ENCODE assay signal across 14 cellular contexts in the genomic region with DNA sequence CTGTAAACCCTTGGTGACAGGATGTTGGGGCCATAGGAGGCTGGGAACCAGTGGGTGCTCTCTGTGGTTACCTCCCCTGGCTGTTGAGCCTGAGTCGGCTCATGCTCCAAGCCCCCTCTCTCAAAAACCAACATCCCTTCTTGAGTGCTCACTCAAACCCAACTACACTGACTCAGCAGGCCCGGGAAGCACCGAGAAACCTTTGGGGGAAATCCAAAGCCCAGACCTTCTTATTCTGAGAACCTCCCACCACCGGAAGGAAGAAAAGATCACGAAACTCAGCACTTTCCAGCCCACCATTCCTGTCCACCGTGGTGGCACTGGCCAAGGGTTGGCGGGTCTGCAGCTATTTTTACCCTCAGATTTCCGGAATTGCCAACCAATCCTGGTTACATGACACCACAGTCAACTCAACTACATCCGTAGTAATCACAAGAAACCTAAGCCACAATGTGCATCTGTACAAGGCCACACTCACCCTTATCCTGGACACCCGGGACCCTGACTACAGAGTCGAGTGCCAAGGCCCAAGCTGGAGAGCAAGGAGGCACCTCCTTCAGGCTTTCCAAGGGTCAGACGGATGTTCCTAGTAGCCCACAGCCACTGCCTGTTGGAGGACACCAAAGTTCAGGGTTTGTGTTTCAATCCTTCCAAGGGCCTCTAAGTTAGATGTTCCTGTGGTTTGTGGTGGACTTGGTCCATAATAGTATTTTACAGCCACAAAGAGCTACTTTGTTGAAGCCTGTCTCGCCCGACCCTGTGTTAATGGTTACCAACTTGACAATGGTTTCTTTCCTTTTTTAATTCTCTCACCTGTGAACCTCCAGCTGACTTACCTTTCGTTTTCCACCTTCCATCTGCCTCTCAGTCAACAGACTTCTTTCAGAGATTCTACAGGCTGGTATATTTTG.
DNase-seq lines count a peak whose midpoint lies in the region; ATAC-seq lines count a peak whose summit lies in the region.
"Had no signal": no experiment of that assay in that cellular context is flagged by ENCODE, and none has a peak within 500 bp of the region (broad histone marks: within the 10 kb centered on the region; RNA-seq: fewer than 3 reads in every experiment).

No MANE protein-coding gene starts in this region.

- ATAC-seq in activated naive CD4-positive, alpha-beta T cell treated with anti-CD3 and anti-CD28 coated beads, Interleukin-2, amount 50 U/mL, for 72 hours, result peak; percentile 35 to 57
- ATAC-seq in GM21447 (IDR thresholded peaks at IDR 0.05; ENCODE audit: unreplicated experiment) (no peak), GM18861 (IDR thresholded peaks at IDR 0.05; ENCODE audit: unreplicated experiment) (no peak)
- ATAC-seq: HCT116, left cardiac atrium had no signal

- in situ Hi-C loops in KBM-7 (cut with MboI; ENCODE audit: low pct_unique_long_range_greater_than_20kb, low sequenced_read_pairs), result no loop called here

- no peak for DNase-seq in activated naive CD4-positive, alpha-beta T cell treated with anti-CD3 and anti-CD28 coated beads, Interleukin-2, amount 50 U/mL, for 72 hours (ENCODE audit: low spot score in 2 of 2)
- no peak for DNase-seq in activated naive CD4-positive, alpha-beta T cell treated with anti-CD3 and anti-CD28 coated beads for 36 hours
- DNase-seq in KBM-7 (peak; percentile 62), NCI-H2227 (lab: John Stamatoyannopoulos, UW; ENCODE audit: unreplicated experiment) (no peak)
- DNase-seq: DMS79, foreskin melanocyte, left cardiac atrium, NCI-H1417 treated with DMSO at 0.1 percent for 48 hours, T-helper 9 cell had no signal

- intact Hi-C loops in activated naive CD4-positive, alpha-beta T cell treated with anti-CD3 and anti-CD28 coated beads for 36 hours (cut with micrococcal nuclease), result no loop called here

- H3K36me3 Mint-ChIP-seq in activated naive CD4-positive, alpha-beta T cell treated with anti-CD3 and anti-CD28 coated beads, Interleukin-2, amount 50 U/mL, for 72 hours, result peaks cover 7 to 18% of the 10 kb centered on the region in 2 donors
- H3K36me3 Mint-ChIP-seq in activated naive CD4-positive, alpha-beta T cell treated with anti-CD3 and anti-CD28 coated beads for 36 hours (ENCODE audit: low read depth), result peaks cover 2% of the 10 kb centered on the region
- no peaks in the 10 kb centered on the region for H3K36me3 Mint-ChIP-seq in activated naive CD8-positive, alpha-beta T cell
- no peaks in the 10 kb centered on the region for H3K36me3 Mint-ChIP-seq in stimulated activated naive CD8-positive, alpha-beta T cell treated with anti-CD3 and anti-CD28 coated beads, Interleukin-15, Interleukin-2, amounts not matched to agents 100 ng/mL and 50 ng/mL, for 24 hours (ENCODE audit: low read depth)

- H3K27ac Mint-ChIP-seq in activated naive CD4-positive, alpha-beta T cell treated with anti-CD3 and anti-CD28 coated beads, Interleukin-2, amount 50 U/mL, for 72 hours, result peak overlapping the region in 1 of 2 donors; percentile 73
- no peak overlapping the region for H3K27ac Mint-ChIP-seq in activated naive CD4-positive, alpha-beta T cell treated with anti-CD3 and anti-CD28 coated beads for 36 hours
- H3K27ac Mint-ChIP-seq in activated naive CD8-positive, alpha-beta T cell, result peak overlapping the region; percentile 64
- peak overlapping the region; percentile 84 for H3K27ac Mint-ChIP-seq in stimulated activated naive CD8-positive, alpha-beta T cell treated with anti-CD3 and anti-CD28 coated beads, Interleukin-15, Interleukin-2, amounts not matched to agents 100 ng/mL and 50 ng/mL, for 24 hours

- peaks cover 25% of the 10 kb centered on the region for H3K4me1 Mint-ChIP-seq in activated naive CD4-positive, alpha-beta T cell treated with anti-CD3 and anti-CD28 coated beads for 36 hours (ENCODE audit: low read depth)
- peaks cover 12% of the 10 kb centered on the region for H3K4me1 Mint-ChIP-seq in activated naive CD8-positive, alpha-beta T cell (ENCODE audit: low read depth)
- H3K4me1 Mint-ChIP-seq in stimulated activated naive CD8-positive, alpha-beta T cell treated with anti-CD3 and anti-CD28 coated beads, Interleukin-15, Interleukin-2, amounts not matched to agents 100 ng/mL and 50 ng/mL, for 24 hours (ENCODE audit: low read depth), result peaks cover 46% of the 10 kb centered on the region

- no peaks in the 10 kb centered on the region for H3K27me3 Mint-ChIP-seq in activated naive CD4-positive, alpha-beta T cell treated with anti-CD3 and anti-CD28 coated beads for 36 hours (ENCODE audit: low read depth)
- no peaks in the 10 kb centered on the region for H3K27me3 Mint-ChIP-seq in activated naive CD8-positive, alpha-beta T cell
- H3K27me3 Mint-ChIP-seq in stimulated activated naive CD8-positive, alpha-beta T cell treated with anti-CD3 and anti-CD28 coated beads, Interleukin-15, Interleukin-2, amounts not matched to agents 100 ng/mL and 50 ng/mL, for 24 hours, result no peaks in the 10 kb centered on the region

- no peak overlapping the region for H3K4me3 Mint-ChIP-seq in activated naive CD4-positive, alpha-beta T cell treated with anti-CD3 and anti-CD28 coated beads for 36 hours
- no peak overlapping the region for H3K4me3 Mint-ChIP-seq in activated naive CD8-positive, alpha-beta T cell
- H3K4me3 Mint-ChIP-seq in stimulated activated naive CD8-positive, alpha-beta T cell treated with anti-CD3 and anti-CD28 coated beads, Interleukin-15, Interleukin-2, amounts not matched to agents 100 ng/mL and 50 ng/mL, for 24 hours, result no peak overlapping the region

- CTCF ChIA-PET in activated naive CD4-positive, alpha-beta T cell treated with anti-CD3 and anti-CD28 coated beads for 36 hours (lab: Charles Lee), result interaction anchor here (0.7 kb wide), 1 partner anchor 152 kb away, joined by 4 read pairs; no protein-coding TSS in a partner anchor

- H3K9me3 Mint-ChIP-seq in activated naive CD4-positive, alpha-beta T cell treated with anti-CD3 and anti-CD28 coated beads, Interleukin-2, amount 50 U/mL, for 72 hours, result peaks cover 10 to 13% of the 10 kb centered on the region in 2 donors
- peaks cover 6% of the 10 kb centered on the region for H3K9me3 Mint-ChIP-seq in activated naive CD4-positive, alpha-beta T cell treated with anti-CD3 and anti-CD28 coated beads for 36 hours
- peaks cover 6% of the 10 kb centered on the region for H3K9me3 Mint-ChIP-seq in activated naive CD8-positive, alpha-beta T cell (ENCODE audit: low read depth)
- H3K9me3 Mint-ChIP-seq in stimulated activated naive CD8-positive, alpha-beta T cell treated with anti-CD3 and anti-CD28 coated beads, Interleukin-15, Interleukin-2, amounts not matched to agents 100 ng/mL and 50 ng/mL, for 24 hours, result peaks cover 11% of the 10 kb centered on the region

Comparison
In these comparisons a context has a peak if more than half of its experiments do, and no peak if none do; other contexts are left out.
1. ATAC-seq: peak in activated naive CD4-positive, alpha-beta T cell treated with anti-CD3 and anti-CD28 coated beads, Interleukin-2, amount 50 U/mL, for 72 hours (2 of 2); none in GM21447 (single experiment) and GM18861 (single experiment).